34 cellular contexts compared by ENCODE assay signal in the genomic region with DNA sequence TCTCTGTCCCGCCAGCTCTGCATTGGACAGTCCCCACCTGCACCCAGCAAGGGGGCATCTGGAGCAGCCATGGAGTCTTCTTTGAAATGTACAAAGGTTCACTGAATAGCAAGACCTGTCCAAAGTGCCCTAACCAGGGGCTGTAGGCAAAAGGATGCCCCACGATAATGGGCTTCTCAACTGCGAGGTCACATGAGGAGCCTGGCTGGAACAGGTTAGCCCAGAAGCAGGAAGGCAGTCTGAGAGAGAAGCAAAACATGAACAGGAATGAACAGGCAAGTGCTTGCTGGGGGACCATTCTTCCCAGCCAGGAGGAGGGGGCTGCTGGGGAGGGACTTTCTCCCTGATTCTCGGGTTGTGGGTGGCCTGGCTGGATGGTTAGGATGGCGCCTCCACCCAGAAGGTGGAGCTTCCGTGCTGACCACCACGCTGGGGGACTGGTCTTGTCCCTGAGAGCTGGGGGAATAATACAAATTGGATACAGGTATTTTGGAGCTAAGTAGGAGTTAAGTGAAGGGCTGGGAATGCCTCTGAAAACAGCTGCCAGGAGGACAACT. TPM values are rescaled to one million over a fixed set of nuclear protein-coding genes. Genes with fewer than 3 reads are reported as not detected.
"Had no signal": no experiment of that assay in that cellular context is flagged by ENCODE, and none has a peak within 500 bp of the region (broad histone marks: within the 10 kb centered on the region; RNA-seq: fewer than 3 reads in every experiment).

No MANE protein-coding gene starts in this region.

- H3K9me3 Mint-ChIP-seq: dendritic cell treated with granulocyte-macrophage colony-stimulating factor and Interleukin-4, amounts not matched to agents 40 ng/mL and 50 ng/mL, for 4 days; memory B cell; mesothelial cell of epicardium; naive B cell; nephron progenitor cell; stimulated activated naive B cell treated with anti-CD40 and anti-IgM and Interleukin-4, amounts not matched to agents 10 μg/mL and 1 μg/mL and 100 μg/mL, for 72 hours; stimulated activated naive CD8-positive, alpha-beta T cell treated with anti-CD3 and anti-CD28 coated beads, Interleukin-15, Interleukin-2, amounts not matched to agents 100 ng/mL and 50 ng/mL, for 24 hours had no signal

- H3K36me3 Mint-ChIP-seq: memory B cell; mesothelial cell of epicardium; naive B cell; stimulated activated naive B cell treated with anti-CD40 and anti-IgM and Interleukin-4, amounts not matched to agents 10 μg/mL and 1 μg/mL and 100 μg/mL, for 72 hours had no signal

- H3K79me2 ChIP-seq: hepatocyte, parathyroid adenoma had no signal

- H3K36me3 ChIP-seq: esophagus muscularis mucosa, gastroesophageal sphincter, heart left ventricle, neutrophil, prostate gland, thoracic aorta, vagina had no signal

- H3K9me3 ChIP-seq: esophagus muscularis mucosa, gastroesophageal sphincter, heart left ventricle, mucosa of descending colon, neutrophil, prostate gland, thoracic aorta, vagina had no signal

- H3K4me3 Mint-ChIP-seq: dendritic cell treated with granulocyte-macrophage colony-stimulating factor and Interleukin-4, amounts not matched to agents 40 ng/mL and 50 ng/mL, for 4 days; memory B cell; mesothelial cell of epicardium; nephron progenitor cell; stimulated activated naive B cell treated with anti-CD40 and anti-IgM and Interleukin-4, amounts not matched to agents 10 μg/mL and 1 μg/mL and 100 μg/mL, for 72 hours; stimulated activated naive CD8-positive, alpha-beta T cell treated with anti-CD3 and anti-CD28 coated beads, Interleukin-15, Interleukin-2, amounts not matched to agents 100 ng/mL and 50 ng/mL, for 24 hours had no signal

- H3K4me1 Mint-ChIP-seq: nephron progenitor cell had no signal

- H3K4me3 ChIP-seq: esophagus muscularis mucosa, gastroesophageal sphincter, heart left ventricle, hepatocyte, lung, mucosa of descending colon, prostate gland, skin epidermis, thoracic aorta, vagina had no signal

- H2AFZ ChIP-seq: hepatocyte, parathyroid adenoma had no signal

- H3K27ac Mint-ChIP-seq: dendritic cell treated with granulocyte-macrophage colony-stimulating factor and Interleukin-4, amounts not matched to agents 40 ng/mL and 50 ng/mL, for 4 days; memory B cell; mesothelial cell of epicardium; stimulated activated naive CD8-positive, alpha-beta T cell treated with anti-CD3 and anti-CD28 coated beads, Interleukin-15, Interleukin-2, amounts not matched to agents 100 ng/mL and 50 ng/mL, for 24 hours had no signal

- H3K27ac ChIP-seq: esophagus muscularis mucosa, foreskin keratinocyte, gastroesophageal sphincter, heart left ventricle, hepatocyte, neutrophil, parathyroid adenoma, prostate gland, thoracic aorta, vagina had no signal

- H3K27me3 Mint-ChIP-seq: stimulated activated naive CD8-positive, alpha-beta T cell treated with anti-CD3 and anti-CD28 coated beads, Interleukin-15, Interleukin-2, amounts not matched to agents 100 ng/mL and 50 ng/mL, for 24 hours had no signal

- H3K4me1 ChIP-seq: esophagus muscularis mucosa, foreskin keratinocyte, gastroesophageal sphincter, heart left ventricle, parathyroid adenoma, prostate gland, vagina had no signal

- H3K4me2 ChIP-seq: hepatocyte had no signal

- DNase-seq: effector memory CD4-positive, alpha-beta T cell; foreskin keratinocyte; heart left ventricle; mucosa of descending colon; naive B cell; nephron progenitor cell; right cardiac atrium; stimulated activated CD4-positive, alpha-beta T cell treated with anti-CD3 and anti-CD28 coated beads, Interleukin-15, amount 100 ng/mL, for 24 hours; stimulated activated CD4-positive, alpha-beta T cell treated with anti-CD3 and anti-CD28 coated beads, Interleukin-2, amount 100 ng/mL, for 48 hours; stimulated activated naive B cell treated with anti-CD40 and anti-IgM and Interleukin-4, amounts not matched to agents 10 μg/mL and 1 μg/mL and 100 μg/mL, for 72 hours; trophoblast cell had no signal

- H3K9ac ChIP-seq: parathyroid adenoma had no signal

- H3K27me3 ChIP-seq: hepatocyte, vagina had no signal

RNA-seq across cellular contexts. Expression of a gene that starts 7.1 kb away (rescaled TPM):
- total RNA-seq: cerebellum, endothelial cell of umbilical vein, epithelial cell of proximal tubule, esophagus muscularis mucosa, fibroblast of lung, foreskin keratinocyte, gastroesophageal sphincter, heart left ventricle, hepatocyte, kidney, left lobe of liver, liver, lung, mesothelial cell of epicardium, mucosa of descending colon, omental fat pad, prostate gland, right cardiac atrium, thoracic aorta, ureter, vagina had no signal
- polyA plus RNA-seq: endothelial cell of umbilical vein, fibroblast of lung, foreskin keratinocyte, heart left ventricle, hepatocyte, liver, lung, right cardiac atrium had no signal

RNA-seq across cellular contexts. Expression of a gene that starts 25.3 kb away (rescaled TPM):
- total RNA-seq: cerebellum, endothelial cell of umbilical vein, epithelial cell of proximal tubule, esophagus muscularis mucosa, fibroblast of lung, foreskin keratinocyte, gastroesophageal sphincter, heart left ventricle, hepatocyte, kidney, left lobe of liver, liver, lung, mesothelial cell of epicardium, mucosa of descending colon, omental fat pad, prostate gland, right cardiac atrium, thoracic aorta, ureter, vagina had no signal
- polyA plus RNA-seq: endothelial cell of umbilical vein, fibroblast of lung, foreskin keratinocyte, heart left ventricle, hepatocyte, liver, lung, right cardiac atrium had no signal

RNA-seq across cellular contexts. Expression of a gene that starts 39.0 kb away (rescaled TPM):
- total RNA-seq: cerebellum, endothelial cell of umbilical vein, epithelial cell of proximal tubule, esophagus muscularis mucosa, fibroblast of lung, foreskin keratinocyte, gastroesophageal sphincter, heart left ventricle, hepatocyte, kidney, left lobe of liver, liver, lung, mesothelial cell of epicardium, mucosa of descending colon, omental fat pad, right cardiac atrium, thoracic aorta, ureter, vagina had no signal
- polyA plus RNA-seq: endothelial cell of umbilical vein, fibroblast of lung, foreskin keratinocyte, heart left ventricle, hepatocyte, liver, lung, right cardiac atrium had no signal

RNA-seq across cellular contexts. Expression of a gene that starts 46.0 kb away (rescaled TPM):
- total RNA-seq: cerebellum, endothelial cell of umbilical vein, epithelial cell of proximal tubule, esophagus muscularis mucosa, fibroblast of lung, foreskin keratinocyte, gastroesophageal sphincter, heart left ventricle, hepatocyte, kidney, left lobe of liver, liver, lung, mesothelial cell of epicardium, mucosa of descending colon, omental fat pad, prostate gland, right cardiac atrium, thoracic aorta, ureter, vagina had no signal
- polyA plus RNA-seq: endothelial cell of umbilical vein, fibroblast of lung, foreskin keratinocyte, heart left ventricle, hepatocyte, liver, lung, right cardiac atrium had no signal
